Comparison of ENCODE assay signal across 1 cellular context in the genomic region with DNA sequence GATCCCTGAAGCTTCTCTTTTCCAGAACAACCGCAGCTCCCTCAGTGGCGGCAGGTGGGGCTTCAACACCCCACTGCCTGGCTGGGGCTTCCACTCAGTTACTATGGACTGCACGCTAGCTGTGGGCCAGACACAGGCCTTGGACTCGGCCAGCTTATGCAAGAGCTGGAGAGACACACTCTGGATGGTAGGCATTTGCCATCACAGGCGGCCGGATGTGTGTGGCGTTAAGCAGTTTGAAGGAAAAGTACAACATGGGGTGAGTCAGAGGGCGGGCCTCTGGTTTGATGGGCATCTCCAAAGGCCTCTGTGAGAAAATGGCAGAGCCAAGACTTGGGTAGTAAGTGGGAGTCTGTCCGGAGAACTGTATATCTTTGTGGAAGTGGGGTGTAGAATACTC.
TF ChIP-seq lines count a peak whose summit lies in the region.

No MANE protein-coding gene starts in this region.

TF ChIP-seq in HepG2, 621 proteins besides CTCF, POLR2A, EP300 and RAD21 (continued from another document):
- TF ChIP-seq, protein P1, sequence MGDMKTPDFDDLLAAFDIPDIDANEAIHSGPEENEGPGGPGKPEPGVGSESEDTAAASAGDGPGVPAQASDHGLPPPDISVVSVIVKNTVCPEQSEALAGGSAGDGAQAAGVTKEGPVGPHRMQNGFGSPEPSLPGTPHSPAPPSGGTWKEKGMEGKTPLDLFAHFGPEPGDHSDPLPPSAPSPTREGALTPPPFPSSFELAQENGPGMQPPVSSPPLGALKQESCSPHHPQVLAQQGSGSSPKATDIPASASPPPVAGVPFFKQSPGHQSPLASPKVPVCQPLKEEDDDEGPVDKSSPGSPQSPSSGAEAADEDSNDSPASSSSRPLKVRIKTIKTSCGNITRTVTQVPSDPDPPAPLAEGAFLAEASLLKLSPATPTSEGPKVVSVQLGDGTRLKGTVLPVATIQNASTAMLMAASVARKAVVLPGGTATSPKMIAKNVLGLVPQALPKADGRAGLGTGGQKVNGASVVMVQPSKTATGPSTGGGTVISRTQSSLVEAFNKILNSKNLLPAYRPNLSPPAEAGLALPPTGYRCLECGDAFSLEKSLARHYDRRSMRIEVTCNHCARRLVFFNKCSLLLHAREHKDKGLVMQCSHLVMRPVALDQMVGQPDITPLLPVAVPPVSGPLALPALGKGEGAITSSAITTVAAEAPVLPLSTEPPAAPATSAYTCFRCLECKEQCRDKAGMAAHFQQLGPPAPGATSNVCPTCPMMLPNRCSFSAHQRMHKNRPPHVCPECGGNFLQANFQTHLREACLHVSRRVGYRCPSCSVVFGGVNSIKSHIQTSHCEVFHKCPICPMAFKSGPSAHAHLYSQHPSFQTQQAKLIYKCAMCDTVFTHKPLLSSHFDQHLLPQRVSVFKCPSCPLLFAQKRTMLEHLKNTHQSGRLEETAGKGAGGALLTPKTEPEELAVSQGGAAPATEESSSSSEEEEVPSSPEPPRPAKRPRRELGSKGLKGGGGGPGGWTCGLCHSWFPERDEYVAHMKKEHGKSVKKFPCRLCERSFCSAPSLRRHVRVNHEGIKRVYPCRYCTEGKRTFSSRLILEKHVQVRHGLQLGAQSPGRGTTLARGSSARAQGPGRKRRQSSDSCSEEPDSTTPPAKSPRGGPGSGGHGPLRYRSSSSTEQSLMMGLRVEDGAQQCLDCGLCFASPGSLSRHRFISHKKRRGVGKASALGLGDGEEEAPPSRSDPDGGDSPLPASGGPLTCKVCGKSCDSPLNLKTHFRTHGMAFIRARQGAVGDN (CRISPR knock-in tag; IDR thresholded peaks at IDR 0.05) = peak; percentile 23; the same call in 1 of the 2 replicates
- 0 out of 2 replicates have a peak, but pooled peaks have one; percentile 23 for TF ChIP-seq CEBPG (CRISPR knock-in tag; IDR thresholded peaks at IDR 0.05)
- peak; percentile 70; the same call in 1 of the 2 replicates for TF ChIP-seq ETV5 (CRISPR knock-in tag; IDR thresholded peaks at IDR 0.05; ENCODE audit: borderline replicate concordance)
- TF ChIP-seq TRIM24 (CRISPR knock-in tag; IDR thresholded peaks at IDR 0.05) = peak; percentile 64; the same call in 1 of the 2 replicates
- TF ChIP-seq ZBTB1 (CRISPR knock-in tag; IDR thresholded peaks at IDR 0.05; ENCODE audit: borderline replicate concordance) = no peak
- TF ChIP-seq NFYC (CRISPR knock-in tag; IDR thresholded peaks at IDR 0.05) = no peak
- TF ChIP-seq, protein P2, sequence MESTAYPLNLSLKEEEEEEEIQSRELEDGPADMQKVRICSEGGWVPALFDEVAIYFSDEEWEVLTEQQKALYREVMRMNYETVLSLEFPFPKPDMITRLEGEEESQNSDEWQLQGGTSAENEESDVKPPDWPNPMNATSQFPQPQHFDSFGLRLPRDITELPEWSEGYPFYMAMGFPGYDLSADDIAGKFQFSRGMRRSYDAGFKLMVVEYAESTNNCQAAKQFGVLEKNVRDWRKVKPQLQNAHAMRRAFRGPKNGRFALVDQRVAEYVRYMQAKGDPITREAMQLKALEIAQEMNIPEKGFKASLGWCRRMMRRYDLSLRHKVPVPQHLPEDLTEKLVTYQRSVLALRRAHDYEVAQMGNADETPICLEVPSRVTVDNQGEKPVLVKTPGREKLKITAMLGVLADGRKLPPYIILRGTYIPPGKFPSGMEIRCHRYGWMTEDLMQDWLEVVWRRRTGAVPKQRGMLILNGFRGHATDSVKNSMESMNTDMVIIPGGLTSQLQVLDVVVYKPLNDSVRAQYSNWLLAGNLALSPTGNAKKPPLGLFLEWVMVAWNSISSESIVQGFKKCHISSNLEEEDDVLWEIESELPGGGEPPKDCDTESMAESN (CRISPR knock-in tag; conservative IDR thresholded peaks at IDR 0.05) = peak; percentile 100
- TF ChIP-seq, protein P3, sequence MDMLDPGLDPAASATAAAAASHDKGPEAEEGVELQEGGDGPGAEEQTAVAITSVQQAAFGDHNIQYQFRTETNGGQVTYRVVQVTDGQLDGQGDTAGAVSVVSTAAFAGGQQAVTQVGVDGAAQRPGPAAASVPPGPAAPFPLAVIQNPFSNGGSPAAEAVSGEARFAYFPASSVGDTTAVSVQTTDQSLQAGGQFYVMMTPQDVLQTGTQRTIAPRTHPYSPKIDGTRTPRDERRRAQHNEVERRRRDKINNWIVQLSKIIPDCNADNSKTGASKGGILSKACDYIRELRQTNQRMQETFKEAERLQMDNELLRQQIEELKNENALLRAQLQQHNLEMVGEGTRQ (IDR thresholded peaks at IDR 0.05; ENCODE audit: low read depth, low read length) = peak; percentile 42; the same call in 1 of the 2 replicates
- TF ChIP-seq, protein P3 (CRISPR knock-in tag; IDR thresholded peaks at IDR 0.05; ENCODE audit: borderline replicate concordance) = no peak
- peak; percentile 44; the same call in 1 of the 2 replicates for TF ChIP-seq CEBPB (IDR thresholded peaks at IDR 0.05; ENCODE audit: borderline replicate concordance, low read depth, low read length)
- TF ChIP-seq ZBTB21 (CRISPR knock-in tag; IDR thresholded peaks at IDR 0.05) = no peak
